ENCODE assay signal across 1 cellular context in genomic region chr11:10800292-10800691, GRCh38.
TF ChIP-seq lines count a peak whose summit lies in the region.

No MANE protein-coding gene starts in this region.

TF ChIP-seq in HEK293T, 16 proteins besides CTCF, POLR2A, EP300 and RAD21:
- TF ChIP-seq CTBP1 (IDR thresholded peaks at IDR 0.05; ENCODE audit: borderline replicate concordance), result no peak
- TF ChIP-seq SUZ12 (IDR thresholded peaks at IDR 0.05), result no peak
- TF ChIP-seq LEF1 (IDR thresholded peaks at IDR 0.05; ENCODE audit: borderline replicate concordance), result no peak
- no peak for TF ChIP-seq HDGF (IDR thresholded peaks at IDR 0.05; ENCODE audit: borderline replicate concordance)
- no peak for TF ChIP-seq FOXA1 (IDR thresholded peaks at IDR 0.05)
- TF ChIP-seq L3MBTL2 (conservative IDR thresholded peaks at IDR 0.05), result no peak
- no peak for TF ChIP-seq BHLHE40 (IDR thresholded peaks at IDR 0.05; ENCODE audit: borderline replicate concordance)
- TF ChIP-seq ELF4 (IDR thresholded peaks at IDR 0.05), result no peak
- TF ChIP-seq FOXM1 (IDR thresholded peaks at IDR 0.05; ENCODE audit: borderline replicate concordance), result no peak
- TF ChIP-seq ARNT (IDR thresholded peaks at IDR 0.05), result no peak
- TF ChIP-seq FOXK2 (IDR thresholded peaks at IDR 0.05), result no peak
- TF ChIP-seq TARDBP (IDR thresholded peaks at IDR 0.05), result no peak
- TF ChIP-seq ZNF384 (IDR thresholded peaks at IDR 0.05), result no peak
- TF ChIP-seq PKNOX1 (IDR thresholded peaks at IDR 0.05), result no peak
- no peak for TF ChIP-seq NFRKB (IDR thresholded peaks at IDR 0.05)
- no peak for TF ChIP-seq SP1 (IDR thresholded peaks at IDR 0.05)
